ENCODE assay signal across 1 cellular context in genomic region chr2:45643543-45644542, GRCh38.
TF ChIP-seq lines count a peak whose summit lies in the region.

No MANE protein-coding gene starts in this region.

TF ChIP-seq in HepG2, 621 proteins besides CTCF, POLR2A, EP300 and RAD21 (continued from another document and continues in another):
- TF ChIP-seq DZIP1 (CRISPR knock-in tag; IDR thresholded peaks at IDR 0.05) (no peak), SNAPC2 (CRISPR knock-in tag; IDR thresholded peaks at IDR 0.05) (0 out of 2 replicates have a peak, but pooled peaks have one; percentile 21), U2AF2 (IDR thresholded peaks at IDR 0.05; ENCODE audit: low read depth, low read length) (no peak), MYNN (CRISPR knock-in tag; IDR thresholded peaks at IDR 0.05; ENCODE audit: low read depth) (no peak), HIC2 (CRISPR knock-in tag; IDR thresholded peaks at IDR 0.05; ENCODE audit: low read depth) (0 out of 2 replicates have a peak, but pooled peaks have one; percentile 36), ISX (CRISPR knock-in tag; conservative IDR thresholded peaks at IDR 0.05) (no peak), WIZ (CRISPR knock-in tag; IDR thresholded peaks at IDR 0.05) (peak; percentile 51; the same call in 1 of the 2 replicates), ZNF512 (CRISPR knock-in tag; IDR thresholded peaks at IDR 0.05) (no peak), ZNF501 (CRISPR knock-in tag; IDR thresholded peaks at IDR 0.05) (peak; percentile 88), ZNF256 (CRISPR knock-in tag; conservative IDR thresholded peaks at IDR 0.05) (no peak), KLF16 (CRISPR knock-in tag; IDR thresholded peaks at IDR 0.05) (0 out of 4 replicates have a peak, but pooled peaks of 1 of the 2 experiments have one; percentile 28), ZNF598 (CRISPR knock-in tag; IDR thresholded peaks at IDR 0.05; ENCODE audit: borderline replicate concordance) (0 out of 2 replicates have a peak, but pooled peaks have one; percentile 30), SIN3B (IDR thresholded peaks at IDR 0.05; ENCODE audit: low read length) (no peak), IRF9 (CRISPR knock-in tag; IDR thresholded peaks at IDR 0.05; ENCODE audit: borderline replicate concordance) (peak; percentile 80; the same call in 1 of the 2 replicates), RFX5 (IDR thresholded peaks at IDR 0.05; ENCODE audit: low read depth, low read length) (0 out of 2 replicates have a peak, but pooled peaks have one; percentile 12), E2F2 (CRISPR knock-in tag; IDR thresholded peaks at IDR 0.05; ENCODE audit: borderline replicate concordance) (no peak), ZNF34 (CRISPR knock-in tag; IDR thresholded peaks at IDR 0.05; ENCODE audit: borderline replicate concordance) (0 out of 2 replicates have a peak, but pooled peaks have one; percentile 46), ZNF567 (CRISPR knock-in tag; IDR thresholded peaks at IDR 0.05; ENCODE audit: borderline replicate concordance) (no peak), SAFB2 (CRISPR knock-in tag; IDR thresholded peaks at IDR 0.05; ENCODE audit: borderline replicate concordance, low read depth) (peak; percentile 78; the same call in 1 of the 2 replicates), ZSCAN21 (CRISPR knock-in tag; IDR thresholded peaks at IDR 0.05; ENCODE audit: borderline replicate concordance) (peak; percentile 56; the same call in 1 of the 2 replicates), RFX3 (CRISPR knock-in tag; IDR thresholded peaks at IDR 0.05) (no peak), ZBTB43 (CRISPR knock-in tag; conservative IDR thresholded peaks at IDR 0.05) (no peak), MATR3 (CRISPR knock-in tag; IDR thresholded peaks at IDR 0.05) (no peak), FOXK2 (IDR thresholded peaks at IDR 0.05) (no peak), ZNF589 (CRISPR knock-in tag; conservative IDR thresholded peaks at IDR 0.05) (no peak), MAX (IDR thresholded peaks at IDR 0.05) (peak; percentile 14; the same call in 1 of the 2 replicates), RELA (CRISPR knock-in tag; IDR thresholded peaks at IDR 0.05) (no peak; the same call in 1 of the 2 replicates), KAT8 (CRISPR knock-in tag; IDR thresholded peaks at IDR 0.05) (peak; percentile 45), TBX3 (IDR thresholded peaks at IDR 0.05; ENCODE audit: borderline replicate concordance) (no peak), HINFP (CRISPR knock-in tag; IDR thresholded peaks at IDR 0.05; ENCODE audit: low read depth) (0 out of 2 replicates have a peak, but pooled peaks have one; percentile 52), XBP1 (CRISPR knock-in tag; IDR thresholded peaks at IDR 0.05) (no peak), ZNF337 (CRISPR knock-in tag; IDR thresholded peaks at IDR 0.05; ENCODE audit: borderline replicate concordance, low read depth) (no peak), PRDM4 (CRISPR knock-in tag; IDR thresholded peaks at IDR 0.05; ENCODE audit: borderline replicate concordance) (no peak), DNMT3B (CRISPR knock-in tag; conservative IDR thresholded peaks at IDR 0.05) (no peak), RNF2 (conservative IDR thresholded peaks at IDR 0.05; ENCODE audit: low read depth) (peak; percentile 63), MEIS1 (CRISPR knock-in tag; IDR thresholded peaks at IDR 0.05; ENCODE audit: borderline replicate concordance) (no peak), ZNF512B (CRISPR knock-in tag; IDR thresholded peaks at IDR 0.05; ENCODE audit: borderline replicate concordance) (no peak)
